7 cellular contexts compared by ENCODE assay signal in genomic region chr14:77205566-77205965, GRCh38.
"Had no signal": no experiment of that assay in that cellular context is flagged by ENCODE, and none has a peak within 500 bp of the region (broad histone marks: within the 10 kb centered on the region; RNA-seq: fewer than 3 reads in every experiment).

No MANE protein-coding gene starts in this region.

- FAIRE-seq: H1, H54, HTR-8/SVneo had no signal

- DNase-seq: H9, HCEC 1CT, KBM-7 had no signal

- ATAC-seq: GM23338 had no signal

- H3K4me3 ChIP-seq: GM23338 had no signal
